Comparison of ENCODE assay signal across 34 cellular contexts in the genomic region with DNA sequence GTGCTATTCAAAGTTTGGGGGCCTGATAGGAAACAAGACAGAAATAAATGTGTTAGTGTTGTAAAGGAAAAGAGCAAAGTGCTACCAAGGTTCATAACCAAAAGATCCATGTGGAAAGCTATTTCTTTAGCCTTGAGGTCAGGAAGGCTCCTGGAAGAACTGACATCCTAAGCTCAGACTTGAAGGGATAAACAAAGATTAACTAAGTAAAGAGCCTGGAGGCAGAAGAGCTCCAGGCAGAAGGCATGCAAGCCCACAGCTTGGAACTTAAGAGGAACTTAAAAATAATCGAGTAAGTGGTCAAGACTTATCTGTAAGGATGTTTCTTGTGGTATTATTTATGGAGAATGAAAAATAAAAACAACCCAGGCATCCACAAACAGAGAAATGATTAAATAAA.
"Had no signal": no experiment of that assay in that cellular context is flagged by ENCODE, and none has a peak within 500 bp of the region (broad histone marks: within the 10 kb centered on the region; RNA-seq: fewer than 3 reads in every experiment).

No MANE protein-coding gene starts in this region.

- FAIRE-seq: astrocyte, RCC 7860 had no signal

- DNase-seq: activated CD4-positive, alpha-beta T cell treated with anti-CD3 and anti-CD28 coated beads, Interleukin-2, amount 10 ng/mL, durations not matched to agents 24 days and 14 days; activated CD4-positive, alpha-beta T cell treated with anti-CD3 and anti-CD28 coated beads, Interleukin-2, amount 50 U/mL, for 4 hours; activated CD8-positive, alpha-beta T cell treated with anti-CD3 and anti-CD28 coated beads for 36 hours; activated effector memory CD4-positive, alpha-beta T cell treated with anti-CD3 and anti-CD28 coated beads, Interleukin-2, amount 50 U/mL, for 16 hours; activated naive CD4-positive, alpha-beta T cell; activated naive CD4-positive, alpha-beta T cell treated with anti-CD3 and anti-CD28 coated beads, Interleukin-2, amount 50 U/mL, for 16 hours; activated naive CD8-positive, alpha-beta T cell treated with anti-CD3 and anti-CD28 coated beads for 36 hours; activated T-cell treated with anti-CD3 and anti-CD28 coated beads, Interleukin-2, amount 50 U/mL, for 1 hour; activated T-cell treated with anti-CD3 and anti-CD28 coated beads, Interleukin-2, amount 50 U/mL, for 72 hours; body of pancreas; Kasumi-1; KG1; MM.1S; MV-4-11; NCI-H1092; NCI-H1436 treated with DMSO at 0.1 percent for 48 hours; NCI-H1694 treated with DMSO at 0.1 percent for 48 hours; NCI-H2029 treated with DMSO at 0.1 percent for 48 hours; NCI-H2107; NCI-H2171; NCI-H446; NCI-H510A treated with DMSO at 0.1 percent for 48 hours; NCI-H526 treated with DMSO at 0.1 percent for 48 hours; NCI-H774; PC-9; Right ventricle myocardium superior; SW 1271; T-helper 1 cell; T-helper 2 cell; T-helper 9 cell had no signal

- H3K4me1 ChIP-seq: body of pancreas, breast epithelium had no signal

- H3K4me2 ChIP-seq: PC-9 had no signal

- H3K27me3 ChIP-seq: body of pancreas, breast epithelium had no signal

- H3K9me3 ChIP-seq: body of pancreas, breast epithelium had no signal

- H3K27ac ChIP-seq: body of pancreas, breast epithelium, PC-9 had no signal

- H2AFZ ChIP-seq: PC-9 had no signal

- H3K36me3 ChIP-seq: breast epithelium had no signal

- H3K4me3 ChIP-seq: body of pancreas, breast epithelium, PC-9 had no signal

- ATAC-seq: activated CD8-positive, alpha-beta T cell treated with anti-CD3 and anti-CD28 coated beads for 36 hours; activated T-cell treated with anti-CD3 and anti-CD28 coated beads, Interleukin-2, amount 50 U/mL, for 72 hours; activated T-helper 17 cell treated with anti-CD3 and anti-CD28 coated beads, Interleukin-2, amount 50 U/mL, for 72 hours; body of pancreas had no signal
